10 cellular contexts compared by ENCODE assay signal in genomic region chr11:34653851-34654490, GRCh38. TPM values are rescaled to one million over a fixed set of nuclear protein-coding genes. Genes with fewer than 3 reads are reported as not detected.
A peak's percentile ranks its signal among the peaks of the same experiment; 100 is the strongest.
DNase-seq lines count a peak whose midpoint lies in the region; ATAC-seq, FAIRE-seq and TF ChIP-seq lines count a peak whose summit lies in the region.
"Had no signal": no experiment of that assay in that cellular context is flagged by ENCODE, and none has a peak within 500 bp of the region (broad histone marks: within the 10 kb centered on the region; RNA-seq: fewer than 3 reads in every experiment).

No MANE protein-coding gene starts in this region.

- H3F3A ChIP-seq in SK-N-SH (replicated peaks; ENCODE audit: insufficient read depth), result no peaks in the 10 kb centered on the region

- H4K20me1 ChIP-seq in SK-N-SH (ENCODE audit: insufficient read depth), result no peaks in the 10 kb centered on the region

- POLR2A ChIA-PET in SK-N-SH (lab: Yijun Ruan, JAX), result no interaction called here

- no peak for TF ChIP-seq RAD21 in SK-N-SH (IDR thresholded peaks at IDR 0.05; ENCODE audit: low read length)

- H3K4me1 ChIP-seq in SK-N-SH (ENCODE audit: control insufficient read depth in 1 of 2, insufficient read depth in 2 of 2, low read depth in 1 of 2, low read length in 1 of 2) (peaks cover 0 to 12% of the 10 kb centered on the region in 2 experiments; a peak in 1 of 4 replicates), SJSA1 (replicated peaks) (peaks cover 31% of the 10 kb centered on the region), tibial artery (no peaks in the 10 kb centered on the region)

- H3K9me3 Mint-ChIP-seq in stimulated activated naive CD8-positive, alpha-beta T cell treated with anti-CD3 and anti-CD28 coated beads, Interleukin-15, Interleukin-2, amounts not matched to agents 100 ng/mL and 50 ng/mL, for 24 hours, result peaks cover 8% of the 10 kb centered on the region

- intact Hi-C loops in tibial artery (cut with DNase I; ENCODE audit: low total_unique reads), result no loop called here

- H3K27me3 Mint-ChIP-seq in stimulated activated naive CD8-positive, alpha-beta T cell treated with anti-CD3 and anti-CD28 coated beads, Interleukin-15, Interleukin-2, amounts not matched to agents 100 ng/mL and 50 ng/mL, for 24 hours, result peaks cover 70% of the 10 kb centered on the region

- H3K4me1 Mint-ChIP-seq in stimulated activated naive CD8-positive, alpha-beta T cell treated with anti-CD3 and anti-CD28 coated beads, Interleukin-15, Interleukin-2, amounts not matched to agents 100 ng/mL and 50 ng/mL, for 24 hours (ENCODE audit: low read depth), result peaks cover 58% of the 10 kb centered on the region

- no peak overlapping the region for H3K4me3 Mint-ChIP-seq in stimulated activated naive CD8-positive, alpha-beta T cell treated with anti-CD3 and anti-CD28 coated beads, Interleukin-15, Interleukin-2, amounts not matched to agents 100 ng/mL and 50 ng/mL, for 24 hours
- H3K4me3 Mint-ChIP-seq: neural crest cell had no signal

- H2AFZ ChIP-seq in SK-N-SH (ENCODE audit: low read depth), result no peak overlapping the region

- no peak for FAIRE-seq in GM12892 (lab: Jason Lieb, UNC)

- no peaks in the 10 kb centered on the region for H3K27me3 ChIP-seq in SK-N-SH (ENCODE audit: insufficient read depth)
- no peaks in the 10 kb centered on the region for H3K27me3 ChIP-seq in SJSA1 (replicated peaks)
- peaks cover 0 to 4% of the 10 kb centered on the region in 2 donors for H3K27me3 ChIP-seq in tibial artery

- no peaks in the 10 kb centered on the region for H3K36me3 ChIP-seq in SK-N-SH (replicated peaks in 1 of 2; ENCODE audit: control insufficient read depth in 1 of 2, insufficient read depth in 2 of 2, low read length in 1 of 2)
- H3K36me3 ChIP-seq in SJSA1, result no peaks in the 10 kb centered on the region
- no peaks in the 10 kb centered on the region for H3K36me3 ChIP-seq in tibial artery

- no peak for DNase-seq in SK-N-SH
- peak; percentile 65 to 77 for DNase-seq in SJSA1 (ENCODE audit: low read depth in 1 of 2, low spot score in 2 of 2)
- peak; percentile 60 for DNase-seq in foreskin melanocyte
- no peak for DNase-seq in GM12892 (ENCODE audit: insufficient read length)
- DNase-seq in tibial artery, result no peak

- no peaks in the 10 kb centered on the region for H3K9me2 ChIP-seq in SK-N-SH

- H3K4me3 ChIP-seq in SK-N-SH (ENCODE audit: low read depth in 2 of 2, low read length in 1 of 2), result no peak overlapping the region
- no peak overlapping the region for H3K4me3 ChIP-seq in SJSA1
- H3K4me3 ChIP-seq in tibial artery, result no peak overlapping the region

- peak overlapping the region; percentile 37 for H3K27ac Mint-ChIP-seq in stimulated activated naive CD8-positive, alpha-beta T cell treated with anti-CD3 and anti-CD28 coated beads, Interleukin-15, Interleukin-2, amounts not matched to agents 100 ng/mL and 50 ng/mL, for 24 hours

- no peak for TF ChIP-seq CTCF in SK-N-SH (IDR thresholded peaks at IDR 0.05)
- TF ChIP-seq CTCF in tibial artery (IDR thresholded peaks at IDR 0.05), result no peak

- no peak for TF ChIP-seq POLR2A in GM12892 (IDR thresholded peaks at IDR 0.05; ENCODE audit: low read depth, low read length)

- no peak for TF ChIP-seq EP300 in SK-N-SH (IDR thresholded peaks at IDR 0.05; ENCODE audit: borderline replicate concordance in 1 of 2, low read depth in 1 of 2, low read length in 1 of 2)

- H3K9me3 ChIP-seq in SK-N-SH (no peaks in the 10 kb centered on the region), SJSA1 (replicated peaks) (no peaks in the 10 kb centered on the region), tibial artery (no peaks in the 10 kb centered on the region)

- no peaks in the 10 kb centered on the region for H3K79me2 ChIP-seq in SK-N-SH (ENCODE audit: insufficient read depth)

- no peak for ATAC-seq in SK-N-SH treated with all-trans-retinoic acid at 6 μM for 48 hours
- ATAC-seq in HG02571 (IDR thresholded peaks at IDR 0.05; ENCODE audit: unreplicated experiment), result no peak

- CTCF ChIA-PET in SK-N-SH (lab: Yijun Ruan, JAX), result interaction anchor here (0.6 to 1.5 kb wide), 5 partner anchors 10 to 1546 kb away, joined by 3 to 4 read pairs (median 3); no protein-coding TSS in a partner anchor

- 65% methylated on average over 12 of the region's 12 CpGs for WGBS in SK-N-SH (ENCODE audit: low lambda C conversion rate)

- no peak overlapping the region for H3K4me2 ChIP-seq in SK-N-SH

- no peak overlapping the region for H3K9ac ChIP-seq in SK-N-SH

- no peak overlapping the region for H3K27ac ChIP-seq in SK-N-SH (ENCODE audit: low read depth in 2 of 2, low read length in 1 of 2)
- peak overlapping the region; percentile 47 for H3K27ac ChIP-seq in SJSA1
- no peak overlapping the region for H3K27ac ChIP-seq in tibial artery

- H3K36me3 Mint-ChIP-seq in stimulated activated naive CD8-positive, alpha-beta T cell treated with anti-CD3 and anti-CD28 coated beads, Interleukin-15, Interleukin-2, amounts not matched to agents 100 ng/mL and 50 ng/mL, for 24 hours (ENCODE audit: low read depth), result no peaks in the 10 kb centered on the region

TF ChIP-seq in SK-N-SH, 30 proteins besides CTCF, POLR2A, EP300 and RAD21:
- TF ChIP-seq FOXM1 (IDR thresholded peaks at IDR 0.05; ENCODE audit: low read depth), result no peak
- TF ChIP-seq TCF12 (IDR thresholded peaks at IDR 0.05), result 0 out of 2 replicates have a peak, but pooled peaks have one; percentile 5
- no peak for TF ChIP-seq MEF2A (IDR thresholded peaks at IDR 0.05; ENCODE audit: borderline replicate concordance, low read depth)
- TF ChIP-seq RXRA (IDR thresholded peaks at IDR 0.05; ENCODE audit: borderline replicate concordance, low read depth), result peak; percentile 27; the same call in 1 of the 2 replicates
- TF ChIP-seq NRF1 (IDR thresholded peaks at IDR 0.05; ENCODE audit: low read depth, low read length), result no peak

TF ChIP-seq in SK-N-SH treated with all-trans-retinoic acid at 6 μM for 48 hours, 23 proteins besides CTCF, POLR2A, EP300 and RAD21 (continues in another document):
- TF ChIP-seq OSR1 (CRISPR knock-in tag; IDR thresholded peaks at IDR 0.05), result no peak
- TF ChIP-seq ARNTL (CRISPR knock-in tag; IDR thresholded peaks at IDR 0.05; ENCODE audit: borderline replicate concordance, low read depth), result no peak
- no peak for TF ChIP-seq CSDC2 (CRISPR knock-in tag; IDR thresholded peaks at IDR 0.05)
- no peak for TF ChIP-seq CSRNP3 (CRISPR knock-in tag; IDR thresholded peaks at IDR 0.05)
- no peak for TF ChIP-seq ZC3H10 (CRISPR knock-in tag; IDR thresholded peaks at IDR 0.05)
- no peak for TF ChIP-seq RARB (CRISPR knock-in tag; IDR thresholded peaks at IDR 0.05)
- no peak for TF ChIP-seq ISL1 (CRISPR knock-in tag; IDR thresholded peaks at IDR 0.05)
- TF ChIP-seq POU6F1 (CRISPR knock-in tag; IDR thresholded peaks at IDR 0.05; ENCODE audit: borderline replicate concordance, low read depth), result no peak
- TF ChIP-seq PPARA (CRISPR knock-in tag; IDR thresholded peaks at IDR 0.05; ENCODE audit: borderline replicate concordance), result no peak
- TF ChIP-seq GLIS3 (CRISPR knock-in tag; IDR thresholded peaks at IDR 0.05), result no peak
- TF ChIP-seq TOX (CRISPR knock-in tag; IDR thresholded peaks at IDR 0.05; ENCODE audit: borderline replicate concordance), result no peak
- no peak for TF ChIP-seq BACH2 (CRISPR knock-in tag; IDR thresholded peaks at IDR 0.05; ENCODE audit: borderline replicate concordance)
- no peak for TF ChIP-seq ZNF8 (CRISPR knock-in tag; IDR thresholded peaks at IDR 0.05)

RNA-seq across cellular contexts. Expression of gene EHF, which starts 33.1 kb away (rescaled TPM):
- not detected in 2 replicates for polyA plus RNA-seq in SK-N-SH (2012; rRNA removed)
- polyA plus RNA-seq in SK-N-SH (2012; cell fraction: cytosol; rRNA removed), result not detected in 2 replicates
- not detected in 2 replicates for polyA plus RNA-seq in SK-N-SH (2012; cell fraction: nucleus; rRNA removed)
- total RNA-seq in SJSA1 (2014; rRNA removed; shearing (Covaris generic)), result 0.22 TPM in 1 of 2 replicates, not detected in the other
- polyA plus RNA-seq in GM12892 (2012; ENCODE audit: missing spikeins), result not detected
- total RNA-seq: neural crest cell; T-helper 1 cell treated with Interleukin-12 subunit alpha and Interleukin-12 subunit beta and Interleukin-4 antibody, amounts not matched to agents 30 ng/mL and 1 ng/mL, for 36 hours had no signal

Comparison
In these comparisons a context has a peak if more than half of its experiments do, and no peak if none do; other contexts are left out.
1. DNase-seq: peak in SJSA1 (2 of 2) and foreskin melanocyte (single experiment); none in SK-N-SH (single experiment), GM12892 (single experiment) and tibial artery (0 of 2).